Comparison of ENCODE assay signal across 1 cellular context in the genomic region with DNA sequence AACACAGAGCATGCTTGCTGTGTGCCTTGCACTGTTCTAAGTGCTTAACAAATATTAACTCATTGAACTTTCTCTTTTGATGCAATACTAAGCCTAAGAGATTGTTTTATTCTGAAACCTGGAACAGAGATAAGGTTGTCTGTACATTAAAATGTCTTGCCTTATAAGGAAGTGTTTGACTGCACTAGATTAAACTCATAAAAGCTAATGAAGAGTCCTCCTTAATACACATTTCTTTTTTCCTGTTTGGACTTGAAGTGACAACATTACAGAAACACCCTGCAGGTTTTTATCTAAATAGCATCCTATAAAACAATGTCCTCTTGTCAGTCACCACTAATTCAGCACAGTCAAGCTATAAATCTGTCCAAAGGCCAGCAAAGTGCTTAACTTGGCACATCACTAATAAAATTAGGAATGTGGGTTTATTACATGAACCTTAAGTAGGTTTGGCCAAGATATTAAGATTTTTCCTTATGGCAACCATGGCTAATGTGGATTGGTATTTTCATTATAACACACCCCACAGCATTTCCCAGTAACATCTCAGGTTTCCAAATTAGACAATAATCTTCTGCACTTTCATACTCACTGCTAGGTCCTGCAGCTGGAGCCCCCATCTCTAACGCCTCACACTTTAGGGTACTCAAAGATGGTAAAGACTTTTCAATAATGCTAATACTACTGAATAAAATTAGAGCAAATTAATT.
TF ChIP-seq lines count a peak whose summit lies in the region.

No MANE protein-coding gene starts in this region.

TF ChIP-seq in HEK293, 187 proteins besides CTCF, POLR2A, EP300 and RAD21 (continued from another document and continues in another):
- TF ChIP-seq HOXA7 (CRISPR knock-in tag; IDR thresholded peaks at IDR 0.05; ENCODE audit: borderline replicate concordance) (no peak), ZNF544 (tag by site-specific recombination; IDR thresholded peaks at IDR 0.05) (no peak), ZNF510 (tag by site-specific recombination; IDR thresholded peaks at IDR 0.05; ENCODE audit: insufficient replicate concordance) (no peak), ZNF610 (tag by site-specific recombination; IDR thresholded peaks at IDR 0.05; ENCODE audit: borderline replicate concordance) (peak; percentile 91), TRIM28 (IDR thresholded peaks at IDR 0.05; ENCODE audit: borderline replicate concordance, low read length) (peak; percentile 88), ZNF707 (tag by site-specific recombination; IDR thresholded peaks at IDR 0.05) (no peak), ZNF701 (tag by site-specific recombination; IDR thresholded peaks at IDR 0.05) (no peak), YY1 (tag by site-specific recombination; IDR thresholded peaks at IDR 0.05) (peak; percentile 74; the same call in 1 of the 2 replicates), SCRT1 (tag by site-specific recombination; IDR thresholded peaks at IDR 0.05; ENCODE audit: borderline replicate concordance) (peak; percentile 55), ZSCAN23 (tag by site-specific recombination; IDR thresholded peaks at IDR 0.05) (peak; percentile 92), ZNF76 (tag by site-specific recombination; IDR thresholded peaks at IDR 0.05; ENCODE audit: borderline replicate concordance, low read depth) (peak; percentile 53; the same call in 1 of the 2 replicates), PATZ1 (tag by site-specific recombination; IDR thresholded peaks at IDR 0.05) (no peak; the same call in 1 of the 2 replicates), ZNF391 (tag by site-specific recombination; IDR thresholded peaks at IDR 0.05; ENCODE audit: borderline replicate concordance, low read depth) (peak; percentile 93; the same call in 1 of the 2 replicates), PRDM4 (tag by site-specific recombination; IDR thresholded peaks at IDR 0.05) (peak; percentile 97), ZNF426 (tag by site-specific recombination; IDR thresholded peaks at IDR 0.05) (peak; percentile 21), ZNF660 (tag by site-specific recombination; IDR thresholded peaks at IDR 0.05) (no peak), ZNF398 (tag by site-specific recombination; IDR thresholded peaks at IDR 0.05) (0 out of 2 replicates have a peak, but pooled peaks have one; percentile 20), ZNF10 (tag by site-specific recombination; IDR thresholded peaks at IDR 0.05) (peak; percentile 49; the same call in 1 of the 2 replicates), ZNF221 (tag by site-specific recombination; IDR thresholded peaks at IDR 0.05; ENCODE audit: borderline replicate concordance) (no peak), MYNN (tag by site-specific recombination; IDR thresholded peaks at IDR 0.05; ENCODE audit: borderline replicate concordance) (no peak), ZNF549 (tag by site-specific recombination; IDR thresholded peaks at IDR 0.05) (peak; percentile 22; the same call in 1 of the 2 replicates), ZNF394 (tag by site-specific recombination; IDR thresholded peaks at IDR 0.05; ENCODE audit: borderline replicate concordance) (no peak), BCL11A (tag by site-specific recombination; IDR thresholded peaks at IDR 0.05; ENCODE audit: low read depth) (peak; percentile 98), ZNF558 (tag by site-specific recombination; IDR thresholded peaks at IDR 0.05) (peak; percentile 58; the same call in 1 of the 2 replicates), ZNF335 (tag by site-specific recombination; conservative IDR thresholded peaks at IDR 0.05) (no peak), ZNF792 (tag by site-specific recombination; IDR thresholded peaks at IDR 0.05) (no peak), ZNF292 (tag by site-specific recombination; IDR thresholded peaks at IDR 0.05; ENCODE audit: borderline replicate concordance, low read depth) (no peak), ZFP41 (tag by site-specific recombination; IDR thresholded peaks at IDR 0.05; ENCODE audit: borderline replicate concordance) (no peak), HOXD13 (CRISPR knock-in tag; IDR thresholded peaks at IDR 0.05; ENCODE audit: borderline replicate concordance) (peak; percentile 99), ZNF561 (tag by site-specific recombination; IDR thresholded peaks at IDR 0.05; ENCODE audit: borderline replicate concordance) (peak; percentile 96), ZNF202 (tag by site-specific recombination; IDR thresholded peaks at IDR 0.05; ENCODE audit: borderline replicate concordance) (no peak), TCF7L2 (IDR thresholded peaks at IDR 0.05; ENCODE audit: borderline replicate concordance, low read depth, low read length) (peak; percentile 96), ZFP3 (tag by site-specific recombination; IDR thresholded peaks at IDR 0.05; ENCODE audit: low read depth) (no peak), ZBTB20 (tag by site-specific recombination; IDR thresholded peaks at IDR 0.05) (no peak), SALL2 (tag by site-specific recombination; IDR thresholded peaks at IDR 0.05; ENCODE audit: borderline replicate concordance) (no peak), GFI1B (tag by site-specific recombination; IDR thresholded peaks at IDR 0.05) (peak; percentile 83)
- TF ChIP-seq, protein P1, sequence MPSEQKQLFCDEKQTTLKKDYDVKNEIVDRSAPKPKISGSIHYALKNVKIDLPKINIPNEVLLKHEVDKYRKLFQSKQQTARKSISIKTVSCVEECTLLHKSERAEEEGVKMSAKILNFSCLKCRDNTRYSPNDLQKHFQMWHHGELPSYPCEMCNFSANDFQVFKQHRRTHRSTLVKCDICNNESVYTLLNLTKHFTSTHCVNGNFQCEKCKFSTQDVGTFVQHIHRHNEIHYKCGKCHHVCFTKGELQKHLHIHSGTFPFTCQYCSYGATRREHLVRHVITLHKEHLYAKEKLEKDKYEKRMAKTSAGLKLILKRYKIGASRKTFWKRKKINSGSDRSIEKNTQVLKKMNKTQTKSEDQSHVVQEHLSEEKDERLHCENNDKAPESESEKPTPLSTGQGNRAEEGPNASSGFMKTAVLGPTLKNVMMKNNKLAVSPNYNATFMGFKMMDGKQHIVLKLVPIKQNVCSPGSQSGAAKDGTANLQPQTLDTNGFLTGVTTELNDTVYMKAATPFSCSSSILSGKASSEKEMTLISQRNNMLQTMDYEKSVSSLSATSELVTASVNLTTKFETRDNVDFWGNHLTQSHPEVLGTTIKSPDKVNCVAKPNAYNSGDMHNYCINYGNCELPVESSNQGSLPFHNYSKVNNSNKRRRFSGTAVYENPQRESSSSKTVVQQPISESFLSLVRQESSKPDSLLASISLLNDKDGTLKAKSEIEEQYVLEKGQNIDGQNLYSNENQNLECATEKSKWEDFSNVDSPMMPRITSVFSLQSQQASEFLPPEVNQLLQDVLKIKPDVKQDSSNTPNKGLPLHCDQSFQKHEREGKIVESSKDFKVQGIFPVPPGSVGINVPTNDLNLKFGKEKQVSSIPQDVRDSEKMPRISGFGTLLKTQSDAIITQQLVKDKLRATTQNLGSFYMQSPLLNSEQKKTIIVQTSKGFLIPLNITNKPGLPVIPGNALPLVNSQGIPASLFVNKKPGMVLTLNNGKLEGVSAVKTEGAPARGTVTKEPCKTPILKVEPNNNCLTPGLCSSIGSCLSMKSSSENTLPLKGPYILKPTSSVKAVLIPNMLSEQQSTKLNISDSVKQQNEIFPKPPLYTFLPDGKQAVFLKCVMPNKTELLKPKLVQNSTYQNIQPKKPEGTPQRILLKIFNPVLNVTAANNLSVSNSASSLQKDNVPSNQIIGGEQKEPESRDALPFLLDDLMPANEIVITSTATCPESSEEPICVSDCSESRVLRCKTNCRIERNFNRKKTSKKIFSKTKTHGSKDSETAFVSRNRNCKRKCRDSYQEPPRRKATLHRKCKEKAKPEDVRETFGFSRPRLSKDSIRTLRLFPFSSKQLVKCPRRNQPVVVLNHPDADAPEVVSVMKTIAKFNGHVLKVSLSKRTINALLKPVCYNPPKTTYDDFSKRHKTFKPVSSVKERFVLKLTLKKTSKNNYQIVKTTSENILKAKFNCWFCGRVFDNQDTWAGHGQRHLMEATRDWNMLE (tag by site-specific recombination; conservative IDR thresholded peaks at IDR 0.05; ENCODE audit: low read depth), result peak; percentile 43; the same call in 1 of the 2 replicates
- TF ChIP-seq, protein P2, sequence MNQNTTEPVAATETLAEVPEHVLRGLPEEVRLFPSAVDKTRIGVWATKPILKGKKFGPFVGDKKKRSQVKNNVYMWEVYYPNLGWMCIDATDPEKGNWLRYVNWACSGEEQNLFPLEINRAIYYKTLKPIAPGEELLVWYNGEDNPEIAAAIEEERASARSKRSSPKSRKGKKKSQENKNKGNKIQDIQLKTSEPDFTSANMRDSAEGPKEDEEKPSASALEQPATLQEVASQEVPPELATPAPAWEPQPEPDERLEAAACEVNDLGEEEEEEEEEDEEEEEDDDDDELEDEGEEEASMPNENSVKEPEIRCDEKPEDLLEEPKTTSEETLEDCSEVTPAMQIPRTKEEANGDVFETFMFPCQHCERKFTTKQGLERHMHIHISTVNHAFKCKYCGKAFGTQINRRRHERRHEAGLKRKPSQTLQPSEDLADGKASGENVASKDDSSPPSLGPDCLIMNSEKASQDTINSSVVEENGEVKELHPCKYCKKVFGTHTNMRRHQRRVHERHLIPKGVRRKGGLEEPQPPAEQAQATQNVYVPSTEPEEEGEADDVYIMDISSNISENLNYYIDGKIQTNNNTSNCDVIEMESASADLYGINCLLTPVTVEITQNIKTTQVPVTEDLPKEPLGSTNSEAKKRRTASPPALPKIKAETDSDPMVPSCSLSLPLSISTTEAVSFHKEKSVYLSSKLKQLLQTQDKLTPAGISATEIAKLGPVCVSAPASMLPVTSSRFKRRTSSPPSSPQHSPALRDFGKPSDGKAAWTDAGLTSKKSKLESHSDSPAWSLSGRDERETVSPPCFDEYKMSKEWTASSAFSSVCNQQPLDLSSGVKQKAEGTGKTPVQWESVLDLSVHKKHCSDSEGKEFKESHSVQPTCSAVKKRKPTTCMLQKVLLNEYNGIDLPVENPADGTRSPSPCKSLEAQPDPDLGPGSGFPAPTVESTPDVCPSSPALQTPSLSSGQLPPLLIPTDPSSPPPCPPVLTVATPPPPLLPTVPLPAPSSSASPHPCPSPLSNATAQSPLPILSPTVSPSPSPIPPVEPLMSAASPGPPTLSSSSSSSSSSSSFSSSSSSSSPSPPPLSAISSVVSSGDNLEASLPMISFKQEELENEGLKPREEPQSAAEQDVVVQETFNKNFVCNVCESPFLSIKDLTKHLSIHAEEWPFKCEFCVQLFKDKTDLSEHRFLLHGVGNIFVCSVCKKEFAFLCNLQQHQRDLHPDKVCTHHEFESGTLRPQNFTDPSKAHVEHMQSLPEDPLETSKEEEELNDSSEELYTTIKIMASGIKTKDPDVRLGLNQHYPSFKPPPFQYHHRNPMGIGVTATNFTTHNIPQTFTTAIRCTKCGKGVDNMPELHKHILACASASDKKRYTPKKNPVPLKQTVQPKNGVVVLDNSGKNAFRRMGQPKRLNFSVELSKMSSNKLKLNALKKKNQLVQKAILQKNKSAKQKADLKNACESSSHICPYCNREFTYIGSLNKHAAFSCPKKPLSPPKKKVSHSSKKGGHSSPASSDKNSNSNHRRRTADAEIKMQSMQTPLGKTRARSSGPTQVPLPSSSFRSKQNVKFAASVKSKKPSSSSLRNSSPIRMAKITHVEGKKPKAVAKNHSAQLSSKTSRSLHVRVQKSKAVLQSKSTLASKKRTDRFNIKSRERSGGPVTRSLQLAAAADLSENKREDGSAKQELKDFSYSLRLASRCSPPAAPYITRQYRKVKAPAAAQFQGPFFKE (tag by site-specific recombination; IDR thresholded peaks at IDR 0.05; ENCODE audit: borderline replicate concordance), result no peak
